16 cellular contexts compared by ENCODE assay signal in genomic region chr19:41551212-41551610, GRCh38. TPM values are rescaled to one million over a fixed set of nuclear protein-coding genes. Genes with fewer than 3 reads are reported as not detected.
DNase-seq lines count a peak whose midpoint lies in the region; TF ChIP-seq lines count a peak whose summit lies in the region.
"Had no signal": no experiment of that assay in that cellular context is flagged by ENCODE, and none has a peak within 500 bp of the region (broad histone marks: within the 10 kb centered on the region; RNA-seq: fewer than 3 reads in every experiment).

No MANE protein-coding gene starts in this region.

- no peak for TF ChIP-seq POLR2A in vagina (IDR thresholded peaks at IDR 0.05)
- TF ChIP-seq POLR2A in thyroid gland (IDR thresholded peaks at IDR 0.05): no peak

- WGBS in thyroid gland, 2 donors: 88 to 90% methylated on average over 9 of the region's 9 CpGs

- DNase-seq in left ventricle myocardium inferior (no peak), right atrium auricular region (ENCODE audit: low spot score) (no peak), immature natural killer cell (no peak), vagina (ENCODE audit: extremely low spot score in 2 of 2) (no peak), T1000 (lab: John Stamatoyannopoulos, UW) (no peak), COLO829 (ENCODE audit: low spot score) (no peak), thyroid gland (no peak)
- no peak for DNase-seq in activated CD4-positive, alpha-beta memory T cell treated with anti-CD3 and anti-CD28 coated beads for 36 hours
- DNase-seq: activated gamma-delta T cell treated with Interleukin-2 at 50 U/mL for 16 hours, cerebellar nuclear complex, HFFc6, IMR-90, NCI-H146, NCI-H510A treated with DMSO at 0.1 percent for 48 hours had no signal

- peaks cover 9% of the 10 kb centered on the region for H3K9me3 Mint-ChIP-seq in activated CD4-positive, alpha-beta memory T cell treated with anti-CD3 and anti-CD28 coated beads for 36 hours
- no peaks in the 10 kb centered on the region for H3K9me3 Mint-ChIP-seq in immature natural killer cell

- H3K4me3 ChIP-seq in left ventricle myocardium inferior (peak overlapping the region; percentile 4), right atrium auricular region (no peak overlapping the region), vagina (no peak overlapping the region), thyroid gland (replicated peaks in 1 of 3) (no peak overlapping the region)

- H3K9me3 ChIP-seq in left ventricle myocardium inferior (replicated peaks) (peaks cover 8% of the 10 kb centered on the region), right atrium auricular region (peaks cover 0 to 5% of the 10 kb centered on the region in 2 donors), vagina (no peaks in the 10 kb centered on the region), thyroid gland (no peaks in the 10 kb centered on the region)
- H3K9me3 ChIP-seq: esophagus muscularis mucosa had no signal

- H3K4me3 Mint-ChIP-seq in activated CD4-positive, alpha-beta memory T cell treated with anti-CD3 and anti-CD28 coated beads for 36 hours: peak overlapping the region; percentile 98
- H3K4me3 Mint-ChIP-seq in immature natural killer cell: peak overlapping the region; percentile 97 to 100 (median 98)
- H3K4me3 Mint-ChIP-seq: HFFc6 had no signal

- peaks cover 37% of the 10 kb centered on the region for H3K4me1 ChIP-seq in left ventricle myocardium inferior
- H3K4me1 ChIP-seq in right atrium auricular region: peaks cover 0 to 6% of the 10 kb centered on the region in 2 donors
- H3K4me1 ChIP-seq in vagina: no peaks in the 10 kb centered on the region
- no peaks in the 10 kb centered on the region for H3K4me1 ChIP-seq in thyroid gland

- peak overlapping the region; percentile 96 for H3K27ac Mint-ChIP-seq in activated CD4-positive, alpha-beta memory T cell treated with anti-CD3 and anti-CD28 coated beads for 36 hours
- peak overlapping the region; percentile 95 to 99 (median 98) for H3K27ac Mint-ChIP-seq in immature natural killer cell
- H3K27ac Mint-ChIP-seq: HFFc6 had no signal

- POLR2A ChIA-PET in activated CD4-positive, alpha-beta memory T cell treated with anti-CD3 and anti-CD28 coated beads for 36 hours (lab: Charles Lee): interaction anchor here (0.7 to 4.3 kb wide), 6 partner anchors 7 to 188 kb away, joined by 3 to 18 read pairs (median 4); partner anchors contain the start of gene B9D2

- H3K27ac ChIP-seq in left ventricle myocardium inferior (replicated peaks): peak overlapping the region; percentile 52
- peak overlapping the region in 1 of 2 donors; percentile 20 for H3K27ac ChIP-seq in right atrium auricular region
- H3K27ac ChIP-seq in vagina: peak overlapping the region; percentile 27
- H3K27ac ChIP-seq in thyroid gland: no peak overlapping the region

- H3K36me3 ChIP-seq in left ventricle myocardium inferior (no peaks in the 10 kb centered on the region), right atrium auricular region (no peaks in the 10 kb centered on the region), vagina (no peaks in the 10 kb centered on the region), thyroid gland (no peaks in the 10 kb centered on the region)
- H3K36me3 ChIP-seq: esophagus muscularis mucosa had no signal

- H3K36me3 Mint-ChIP-seq in activated CD4-positive, alpha-beta memory T cell treated with anti-CD3 and anti-CD28 coated beads for 36 hours: peaks cover 56% of the 10 kb centered on the region
- peaks cover 27 to 42% (median 40%) of the 10 kb centered on the region in 3 donors for H3K36me3 Mint-ChIP-seq in immature natural killer cell

- H3K27me3 Mint-ChIP-seq in activated CD4-positive, alpha-beta memory T cell treated with anti-CD3 and anti-CD28 coated beads for 36 hours: no peaks in the 10 kb centered on the region
- peaks cover 9 to 16% (median 10%) of the 10 kb centered on the region in 3 donors for H3K27me3 Mint-ChIP-seq in immature natural killer cell (ENCODE audit: low read depth in 3 of 3)

- TF ChIP-seq CTCF in left ventricle myocardium inferior (IDR thresholded peaks at IDR 0.05; ENCODE audit: borderline replicate concordance): no peak
- no peak for TF ChIP-seq CTCF in right atrium auricular region (IDR thresholded peaks at IDR 0.05)
- no peak for TF ChIP-seq CTCF in vagina (IDR thresholded peaks at IDR 0.05)
- TF ChIP-seq CTCF in thyroid gland (IDR thresholded peaks at IDR 0.05): no peak

- CTCF ChIA-PET in activated CD4-positive, alpha-beta memory T cell treated with anti-CD3 and anti-CD28 coated beads for 36 hours (lab: Charles Lee): interaction anchor here (4.7 to 13.6 kb wide), 2 partner anchors 5 to 13 kb away, joined by 46 to 205 read pairs; no protein-coding TSS in a partner anchor

- H3K27me3 ChIP-seq in left ventricle myocardium inferior (ENCODE audit: low read depth) (peaks cover 34% of the 10 kb centered on the region), right atrium auricular region (no peaks in the 10 kb centered on the region), vagina (no peaks in the 10 kb centered on the region), thyroid gland (no peaks in the 10 kb centered on the region)

- peaks cover 61% of the 10 kb centered on the region for H3K4me1 Mint-ChIP-seq in activated CD4-positive, alpha-beta memory T cell treated with anti-CD3 and anti-CD28 coated beads for 36 hours (ENCODE audit: low read depth)
- H3K4me1 Mint-ChIP-seq in immature natural killer cell: peaks cover 79 to 83% of the 10 kb centered on the region in 2 donors

- intact Hi-C loops in left ventricle myocardium inferior (cut with micrococcal nuclease) (no loop called here), vagina (cut with DNase I) (loop anchor here (10.0 kb wide), 1 partner anchor 96 kb away; no protein-coding TSS in a partner anchor), thyroid gland (cut with DNase I) (no loop called here)
- intact Hi-C loops in activated CD4-positive, alpha-beta memory T cell treated with anti-CD3 and anti-CD28 coated beads for 36 hours (cut with micrococcal nuclease): no loop called here

RNA-seq across cellular contexts. Expression of gene CEACAM21, which starts 24.8 kb away (rescaled TPM):
- total RNA-seq in left ventricle myocardium inferior: 0.60 TPM
- 1 to 10 TPM in 1 of 2 donors, not detected in 1; 1.3 TPM for total RNA-seq in right atrium auricular region
- total RNA-seq in activated CD4-positive, alpha-beta memory T cell treated with anti-CD3 and anti-CD28 coated beads for 36 hours: 10 to 100 TPM; 40.8 to 40.9 TPM
- 10 to 100 TPM; 16.0 to 44.9 (median 43.7) TPM for polyA plus RNA-seq in immature natural killer cell
- total RNA-seq in vagina: not detected
- total RNA-seq in thyroid gland: 10 to 100 TPM in 1 of 4 donors, 1 to 10 TPM in 1, under 1 TPM in 1, not detected in 1; 0.56 to 34.8 (median 2.6) TPM
- total RNA-seq: HFFc6, IMR-90, osteoblast had no signal
- polyA plus RNA-seq: IMR-90 had no signal

Comparison
In these comparisons a context has a peak if more than half of its experiments do, and no peak if none do; other contexts are left out.
1. H3K27ac ChIP-seq: peak in left ventricle myocardium inferior (single experiment) and vagina (single experiment); none in thyroid gland (0 of 3).